In genomic region chr9:72873456-72873855, GRCh38 we compare ENCODE assay signal across 24 cellular contexts.
"Had no signal": no experiment of that assay in that cellular context is flagged by ENCODE, and none has a peak within 500 bp of the region (broad histone marks: within the 10 kb centered on the region; RNA-seq: fewer than 3 reads in every experiment).

No MANE protein-coding gene starts in this region.

- DNase-seq: activated CD4-positive, CD25-positive, alpha-beta regulatory T cell; activated CD8-positive, alpha-beta memory T cell treated with anti-CD3 and anti-CD28 coated beads, Interleukin-2, amount 50 U/mL, for 4 hours; activated CD8-positive, alpha-beta T cell treated with anti-CD3 and anti-CD28 coated beads for 36 hours; activated gamma-delta T cell treated with Interleukin-2 at 50 U/mL for 16 hours; activated naive CD4-positive, alpha-beta T cell treated with anti-CD3 and anti-CD28 coated beads, Interleukin-2, amount 10 ng/mL, durations not matched to agents 7 days and 5 days; activated naive CD8-positive, alpha-beta T cell treated with anti-CD3 and anti-CD28 coated beads, Interleukin-2, amount 10 ng/mL, durations not matched to agents 7 days and 5 days; activated T-cell treated with anti-CD3 and anti-CD28 coated beads, Interleukin-2, amount 50 U/mL, for 72 hours; Kasumi-1; KBM-7; NCI-H1048; NCI-H1930; NCI-H2171; NCI-H226; NCI-H82; OCI-M1; RPMI8226; T-cell; T-helper 2 cell; T1000 had no signal

- H3K27ac ChIP-seq: SK-N-MC had no signal

- ATAC-seq: activated CD8-positive, alpha-beta T cell treated with anti-CD3 and anti-CD28 coated beads for 36 hours; activated T-cell treated with anti-CD3 and anti-CD28 coated beads, Interleukin-2, amount 50 U/mL, for 72 hours; Panc1; Right ventricle myocardium inferior; T-cell had no signal

- FAIRE-seq: astrocyte, TTC549 had no signal

- H3K4me3 ChIP-seq: SK-N-MC had no signal
